Comparison of ENCODE assay signal across 23 cellular contexts in genomic region chr5:176379881-176380280, GRCh38. TPM values are rescaled to one million over a fixed set of nuclear protein-coding genes. Genes with fewer than 3 reads are reported as not detected.
DNase-seq lines count a peak whose midpoint lies in the region; ATAC-seq, FAIRE-seq and TF ChIP-seq lines count a peak whose summit lies in the region.
"Had no signal": no experiment of that assay in that cellular context is flagged by ENCODE, and none has a peak within 500 bp of the region (broad histone marks: within the 10 kb centered on the region; RNA-seq: fewer than 3 reads in every experiment).

No MANE protein-coding gene starts in this region.

- no peaks in the 10 kb centered on the region for H3K27me3 Mint-ChIP-seq in MCF 10A (ENCODE audit: insufficient read depth, unreplicated experiment)
- H3K27me3 Mint-ChIP-seq: dendritic cell treated with granulocyte-macrophage colony-stimulating factor and Interleukin-4, amounts not matched to agents 40 ng/mL and 50 ng/mL, for 4 days had no signal

- dilution Hi-C loops in endothelial cell of umbilical vein (cut with MboI; ENCODE audit: extremely low pct_ligation_motif_present, low sequenced_read_pairs): no loop called here

- H3K36me3 ChIP-seq in endothelial cell of umbilical vein (ENCODE audit: control insufficient read depth in 2 of 2, extremely low read depth in 1 of 2, insufficient read depth in 2 of 2, low read length in 2 of 2): peaks cover 8 to 20% of the 10 kb centered on the region in 2 experiments
- H3K36me3 ChIP-seq: neural progenitor cell had no signal

- peak; percentile 64 for DNase-seq in NB4 (ENCODE audit: low read depth)
- DNase-seq in endothelial cell of umbilical vein (ENCODE audit: low read depth, low spot score): no peak
- no peak for DNase-seq in MCF 10A (ENCODE audit: unreplicated experiment)
- DNase-seq in activated effector memory CD4-positive, alpha-beta T cell treated with anti-CD3 and anti-CD28 coated beads, Interleukin-2, amount 50 U/mL, for 16 hours: no peak
- DNase-seq: activated CD4-positive, CD25-positive, alpha-beta regulatory T cell treated with anti-CD3 and anti-CD28 coated beads, Interleukin-2, amount 50 U/mL, for 72 hours; activated naive CD4-positive, alpha-beta T cell treated with anti-CD3 and anti-CD28 coated beads, Interleukin-2, amount 50 U/mL, for 16 hours; body of pancreas; GDM1; H9; KG1; NCI-H146; stimulated activated CD8-positive, alpha-beta memory T cell treated with anti-CD3 and anti-CD28 coated beads, Interleukin-4, amount 100 ng/mL, for 48 hours; T-helper 1 cell; testis had no signal

- H3K9me3 Mint-ChIP-seq in MCF 10A (ENCODE audit: unreplicated experiment): no peaks in the 10 kb centered on the region
- H3K9me3 Mint-ChIP-seq: dendritic cell treated with granulocyte-macrophage colony-stimulating factor and Interleukin-4, amounts not matched to agents 40 ng/mL and 50 ng/mL, for 4 days; H9; neural progenitor cell had no signal

- H3K4me3 ChIP-seq in NB4 (ENCODE audit: low read depth, low read length) (no peak overlapping the region), endothelial cell of umbilical vein (replicated peaks in 1 of 3; ENCODE audit: insufficient read depth in 1 of 3, low read depth in 1 of 3, low read length in 3 of 3) (no peak overlapping the region)
- H3K4me3 ChIP-seq: body of pancreas, neural progenitor cell, testis had no signal

- intact Hi-C loops in endothelial cell of umbilical vein (cut with micrococcal nuclease): loop anchor here (10.0 kb wide), 1 partner anchor 1215 kb away; the partner anchor contains the start of gene TMED9
- intact Hi-C loops in MCF 10A (cut with micrococcal nuclease): loop anchor here (10.0 kb wide), 1 partner anchor 565 kb away; no protein-coding TSS in a partner anchor

- TF ChIP-seq POLR2A in NB4 (IDR thresholded peaks at IDR 0.05; ENCODE audit: extremely low read depth, insufficient read length): no peak
- no peak for TF ChIP-seq POLR2A in endothelial cell of umbilical vein (IDR thresholded peaks at IDR 0.05; ENCODE audit: low read depth, low read length)

- H3K36me3 Mint-ChIP-seq in MCF 10A (ENCODE audit: insufficient read depth, unreplicated experiment): peaks cover 60% of the 10 kb centered on the region

- no peaks in the 10 kb centered on the region for H4K20me1 ChIP-seq in endothelial cell of umbilical vein (replicated peaks; ENCODE audit: control insufficient read depth, extremely low read depth, insufficient read depth, low read length)

- H3K4me1 Mint-ChIP-seq in MCF 10A (ENCODE audit: insufficient read depth, unreplicated experiment): no peaks in the 10 kb centered on the region
- H3K4me1 Mint-ChIP-seq: H9, neural progenitor cell had no signal

- ATAC-seq in GM18502 (IDR thresholded peaks at IDR 0.05; ENCODE audit: poor library complexity, unreplicated experiment): peak; percentile 65
- ATAC-seq in HG02852 (IDR thresholded peaks at IDR 0.05; ENCODE audit: unreplicated experiment): peak; percentile 77
- no peak for ATAC-seq in HG02763 (IDR thresholded peaks at IDR 0.05; ENCODE audit: unreplicated experiment)
- no peak for ATAC-seq in HG03571 (IDR thresholded peaks at IDR 0.05; ENCODE audit: unreplicated experiment)
- ATAC-seq: body of pancreas, right cardiac atrium had no signal

- no peak for FAIRE-seq in endothelial cell of umbilical vein (lab: Jason Lieb, UNC)
- FAIRE-seq: islet of Langerhans, RCC 7860 had no signal

- CTCF ChIA-PET in endothelial cell of umbilical vein (lab: Charles Lee) (no interaction called here), MCF 10A (lab: Yijun Ruan, JAX) (interaction anchor here (0.6 kb wide), 1 partner anchor 32 kb away, joined by 3 read pairs; no protein-coding TSS in a partner anchor)

- H3K4me1 ChIP-seq in endothelial cell of umbilical vein (ENCODE audit: control insufficient read depth, extremely low read depth, insufficient read depth, low read length): no peaks in the 10 kb centered on the region
- H3K4me1 ChIP-seq: body of pancreas, neural progenitor cell, testis had no signal

- no peak overlapping the region for H3K27ac Mint-ChIP-seq in MCF 10A (ENCODE audit: low read depth, unreplicated experiment)
- H3K27ac Mint-ChIP-seq: dendritic cell treated with granulocyte-macrophage colony-stimulating factor and Interleukin-4, amounts not matched to agents 40 ng/mL and 50 ng/mL, for 4 days; neural progenitor cell had no signal

- H3K27ac ChIP-seq in endothelial cell of umbilical vein (ENCODE audit: insufficient read depth, low read depth, low read length): no peak overlapping the region
- H3K27ac ChIP-seq: body of pancreas, neural progenitor cell, testis had no signal

- peaks cover under 1% of the 10 kb centered on the region for H3K79me2 ChIP-seq in endothelial cell of umbilical vein (ENCODE audit: control insufficient read depth, insufficient read depth, low read length)

- TSS peak; percentile 3 for BruUV-seq in endothelial cell of umbilical vein (replicated peaks; lab: Mats Ljungman, UMichigan)
- no TSS peak for BruUV-seq in MCF 10A (replicated peaks; lab: Mats Ljungman, UMichigan)

- no peak overlapping the region for H3K9ac ChIP-seq in endothelial cell of umbilical vein (replicated peaks; ENCODE audit: extremely low read depth, insufficient read depth, low read length)
- H3K9ac ChIP-seq: neural progenitor cell had no signal

- no peak overlapping the region for H3K4me3 Mint-ChIP-seq in MCF 10A (ENCODE audit: unreplicated experiment)
- H3K4me3 Mint-ChIP-seq: dendritic cell treated with granulocyte-macrophage colony-stimulating factor and Interleukin-4, amounts not matched to agents 40 ng/mL and 50 ng/mL, for 4 days; H9; neural progenitor cell had no signal

- no peaks in the 10 kb centered on the region for H3K27me3 ChIP-seq in endothelial cell of umbilical vein (ENCODE audit: control insufficient read depth in 2 of 2, insufficient read depth in 2 of 2, low read length in 2 of 2)
- H3K27me3 ChIP-seq: body of pancreas, neural progenitor cell, testis had no signal

- no peak overlapping the region for H3K4me2 ChIP-seq in endothelial cell of umbilical vein (ENCODE audit: insufficient read depth, low read length)
- H3K4me2 ChIP-seq: neural progenitor cell had no signal

- H3K9me3 ChIP-seq in endothelial cell of umbilical vein (replicated peaks; ENCODE audit: control insufficient read depth, insufficient read depth, low read length): no peaks in the 10 kb centered on the region
- H3K9me3 ChIP-seq: body of pancreas, testis had no signal

- TF ChIP-seq CTCF in NB4 (IDR thresholded peaks at IDR 0.05; ENCODE audit: low read depth, low read length) (no peak), endothelial cell of umbilical vein (IDR thresholded peaks at IDR 0.05; ENCODE audit: extremely low read depth in 1 of 2, insufficient read depth in 1 of 2, low read depth in 1 of 2, low read length in 2 of 2) (no peak), MCF 10A (IDR thresholded peaks at IDR 0.05; ENCODE audit: unreplicated experiment) (no peak)

- no peaks in the 10 kb centered on the region for H3K9me1 ChIP-seq in endothelial cell of umbilical vein (replicated peaks; ENCODE audit: control insufficient read depth, extremely low read depth, insufficient read depth, low read length)

- POLR2A ChIA-PET in endothelial cell of umbilical vein (lab: Charles Lee) (no interaction called here), MCF 10A (lab: Yijun Ruan, JAX) (interaction anchor here (1.7 kb wide), 1 partner anchor 8 kb away, joined by 4 read pairs; the partner anchor contains the start of genes HIGD2A and NOP16)

- H2AFZ ChIP-seq in endothelial cell of umbilical vein (ENCODE audit: low read depth, low read length): no peak overlapping the region
- H2AFZ ChIP-seq: neural progenitor cell had no signal

RNA-seq across cellular contexts. Expression of gene NOP16, which starts 8.5 kb away (rescaled TPM):
- total RNA-seq in endothelial cell of umbilical vein (47.4 and 51.6 TPM in 2 replicates), MCF 10A (2022) (90.9 and 134 TPM in 2 replicates)
- polyA plus RNA-seq in endothelial cell of umbilical vein: 31.1 and 41.1 TPM in 2 replicates
- 58.5 and 68.0 TPM in 2 replicates for polyA plus RNA-seq in endothelial cell of umbilical vein (2011; cell fraction: cytosol; rRNA removed)
- polyA plus RNA-seq in endothelial cell of umbilical vein (2011; cell fraction: nucleus; rRNA removed): 53.7 and 60.0 TPM in 2 replicates
- 46.9 and 65.5 TPM in 2 replicates for polyA plus RNA-seq in endothelial cell of umbilical vein (2012)
- 15.0 and 20.5 TPM in 2 replicates for polyA minus RNA-seq in endothelial cell of umbilical vein
- polyA minus RNA-seq in endothelial cell of umbilical vein (2011; cell fraction: cytosol; rRNA and poly(A)+ RNA removed): 36.2 TPM
- 12.4 and 19.0 TPM in 2 replicates for polyA minus RNA-seq in endothelial cell of umbilical vein (2011; cell fraction: nucleus; rRNA and poly(A)+ RNA removed)

RNA-seq across cellular contexts. Expression of gene HIGD2A, which starts 8.7 kb away (rescaled TPM):
- total RNA-seq in endothelial cell of umbilical vein: 96.2 and 103 TPM in 2 replicates
- 210 and 294 TPM in 2 replicates for polyA plus RNA-seq in endothelial cell of umbilical vein
- 184 and 199 TPM in 2 replicates for polyA plus RNA-seq in endothelial cell of umbilical vein (2011; cell fraction: cytosol; rRNA removed)
- 40.5 and 55.6 TPM in 2 replicates for polyA plus RNA-seq in endothelial cell of umbilical vein (2011; cell fraction: nucleus; rRNA removed)
- polyA plus RNA-seq in endothelial cell of umbilical vein (2012): 86.8 and 116 TPM in 2 replicates
- 54.1 and 62.4 TPM in 2 replicates for polyA minus RNA-seq in endothelial cell of umbilical vein
- 96.4 TPM for polyA minus RNA-seq in endothelial cell of umbilical vein (2011; cell fraction: cytosol; rRNA and poly(A)+ RNA removed)
- polyA minus RNA-seq in endothelial cell of umbilical vein (2011; cell fraction: nucleus; rRNA and poly(A)+ RNA removed): 17.6 and 19.1 TPM in 2 replicates
- total RNA-seq in MCF 10A (2022): 167 and 196 TPM in 2 replicates

RNA-seq across cellular contexts. Expression of gene ARL10, which starts 14.6 kb away (rescaled TPM):
- total RNA-seq in endothelial cell of umbilical vein: 16.5 and 20.7 TPM in 2 replicates
- 5.0 and 7.7 TPM in 2 replicates for polyA plus RNA-seq in endothelial cell of umbilical vein
- 4.6 and 4.8 TPM in 2 replicates for polyA plus RNA-seq in endothelial cell of umbilical vein (2011; cell fraction: cytosol; rRNA removed)
- 19.8 and 24.1 TPM in 2 replicates for polyA plus RNA-seq in endothelial cell of umbilical vein (2011; cell fraction: nucleus; rRNA removed)
- 6.6 and 7.0 TPM in 2 replicates for polyA plus RNA-seq in endothelial cell of umbilical vein (2012)
- polyA minus RNA-seq in endothelial cell of umbilical vein: 13.6 and 14.1 TPM in 2 replicates
- not detected for polyA minus RNA-seq in endothelial cell of umbilical vein (2011; cell fraction: cytosol; rRNA and poly(A)+ RNA removed)
- polyA minus RNA-seq in endothelial cell of umbilical vein (2011; cell fraction: nucleus; rRNA and poly(A)+ RNA removed): 11.2 and 22.0 TPM in 2 replicates
- total RNA-seq in MCF 10A (2022): 1.1 and 1.3 TPM in 2 replicates

RNA-seq across cellular contexts. Expression of gene KIAA1191, which starts 18.3 kb away (rescaled TPM):
- 116 and 119 TPM in 2 replicates for total RNA-seq in endothelial cell of umbilical vein
- 114 TPM in 2 replicates for polyA plus RNA-seq in endothelial cell of umbilical vein
- 135 and 136 TPM in 2 replicates for polyA plus RNA-seq in endothelial cell of umbilical vein (2011; cell fraction: cytosol; rRNA removed)
- 57.5 and 66.0 TPM in 2 replicates for polyA plus RNA-seq in endothelial cell of umbilical vein (2011; cell fraction: nucleus; rRNA removed)
- 91.7 and 92.5 TPM in 2 replicates for polyA plus RNA-seq in endothelial cell of umbilical vein (2012)
- polyA minus RNA-seq in endothelial cell of umbilical vein: 156 and 164 TPM in 2 replicates
- 33.1 TPM for polyA minus RNA-seq in endothelial cell of umbilical vein (2011; cell fraction: cytosol; rRNA and poly(A)+ RNA removed)
- polyA minus RNA-seq in endothelial cell of umbilical vein (2011; cell fraction: nucleus; rRNA and poly(A)+ RNA removed): 35.4 and 43.8 TPM in 2 replicates
- total RNA-seq in MCF 10A (2022): 83.8 and 92.0 TPM in 2 replicates

RNA-seq across cellular contexts. Expression of gene CLTB, which starts 36.5 kb away (rescaled TPM):
- total RNA-seq in endothelial cell of umbilical vein (73.2 and 108 TPM in 2 replicates), MCF 10A (2022) (333 and 339 TPM in 2 replicates)
- 111 and 126 TPM in 2 replicates for polyA plus RNA-seq in endothelial cell of umbilical vein
- polyA plus RNA-seq in endothelial cell of umbilical vein (2011; cell fraction: cytosol; rRNA removed): 78.8 and 83.8 TPM in 2 replicates
- 54.4 and 58.7 TPM in 2 replicates for polyA plus RNA-seq in endothelial cell of umbilical vein (2011; cell fraction: nucleus; rRNA removed)
- polyA plus RNA-seq in endothelial cell of umbilical vein (2012): 85.8 and 109 TPM in 2 replicates
- polyA minus RNA-seq in endothelial cell of umbilical vein: 28.8 and 30.4 TPM in 2 replicates
- 58.2 TPM for polyA minus RNA-seq in endothelial cell of umbilical vein (2011; cell fraction: cytosol; rRNA and poly(A)+ RNA removed)
- polyA minus RNA-seq in endothelial cell of umbilical vein (2011; cell fraction: nucleus; rRNA and poly(A)+ RNA removed): 11.3 and 17.1 TPM in 2 replicates

Comparison
In these comparisons a context has a peak if more than half of its experiments do, and no peak if none do; other contexts are left out.
1. ATAC-seq: peak in GM18502 (single experiment) and HG02852 (single experiment); none in HG02763 (single experiment) and HG03571 (single experiment).